ENCODE assay signal across 32 cellular contexts in genomic region chr20:58574014-58574413, GRCh38. TPM values are rescaled to one million over a fixed set of nuclear protein-coding genes. Genes with fewer than 3 reads are reported as not detected.
"Had no signal": no experiment of that assay in that cellular context is flagged by ENCODE, and none has a peak within 500 bp of the region (broad histone marks: within the 10 kb centered on the region; RNA-seq: fewer than 3 reads in every experiment).

No MANE protein-coding gene starts in this region.

- DNase-seq: activated B cell treated with CpG ODN at 0.5 μM for 24 hours; activated CD4-positive, alpha-beta memory T cell treated with anti-CD3 and anti-CD28 coated beads for 36 hours; activated CD4-positive, alpha-beta T cell treated with anti-CD3 and anti-CD28 coated beads for 4 hours; activated CD4-positive, alpha-beta T cell treated with anti-CD3 and anti-CD28 coated beads, Interleukin-2, amount 50 U/mL, for 1 hour; activated CD4-positive, CD25-positive, alpha-beta regulatory T cell treated with anti-CD3 and anti-CD28 coated beads, Interleukin-2, amount 50 U/mL, for 72 hours; activated CD8-positive, alpha-beta memory T cell treated with anti-CD3 and anti-CD28 coated beads, Interleukin-2, amount 50 U/mL, for 4 hours; activated naive CD4-positive, alpha-beta T cell; activated naive CD8-positive, alpha-beta T cell treated with anti-CD3 and anti-CD28 coated beads, Interleukin-2, amount 10 ng/mL, durations not matched to agents 7 days and 5 days; activated T-cell treated with anti-CD3 and anti-CD28 coated beads for 4 hours; activated T-cell treated with anti-CD3 and anti-CD28 coated beads, Interleukin-2, amount 50 U/mL, for 4 hours; amygdala; NCI-H1105; NCI-H1417 treated with DMSO at 0.1 percent for 48 hours; NCI-H187 treated with DMSO at 0.1 percent for 48 hours; NCI-H2081; NCI-H226; NCI-H524 treated with DMSO at 0.1 percent for 48 hours; PC-3; Right ventricle myocardium superior; SW 1271; T-helper 1 cell; T-helper 2 cell; T-helper 9 cell had no signal

- H3K9me3 Mint-ChIP-seq: activated B cell treated with CpG ODN at 0.5 μM for 24 hours; activated CD4-positive, alpha-beta memory T cell treated with anti-CD3 and anti-CD28 coated beads for 36 hours; activated naive CD4-positive, alpha-beta T cell treated with anti-CD3 and anti-CD28 coated beads, Interleukin-2, amount 50 U/mL, for 24 hours; activated naive CD8-positive, alpha-beta T cell treated with anti-CD3 and anti-CD28 coated beads, Interleukin-2, amount 10 ng/mL, durations not matched to agents 7 days and 5 days; activated T-cell treated with anti-CD3 and anti-CD28 coated beads, Interleukin-2, amount 50 U/mL, for 4 hours; activated T-helper 1 cell treated with anti-CD3 and anti-CD28 coated beads, Interleukin-12 subunit alpha, Interleukin-12 subunit beta, Interleukin-2, Interleukin-4 antibody, amounts not matched to agents 30 ng/mL and 10 ng/mL and 1 ng/mL, durations not matched to agents 14 hours and 24 hours and 36 hours; central memory CD8-positive, alpha-beta T cell had no signal

- H3K4me1 Mint-ChIP-seq: activated B cell treated with CpG ODN at 0.5 μM for 24 hours; activated naive CD4-positive, alpha-beta T cell treated with anti-CD3 and anti-CD28 coated beads, Interleukin-2, amount 50 U/mL, for 24 hours; activated naive CD8-positive, alpha-beta T cell treated with anti-CD3 and anti-CD28 coated beads, Interleukin-2, amount 10 ng/mL, durations not matched to agents 7 days and 5 days; central memory CD8-positive, alpha-beta T cell had no signal

- H3K9me3 ChIP-seq: ascending aorta had no signal

- H3K4me3 Mint-ChIP-seq: activated B cell treated with CpG ODN at 0.5 μM for 24 hours; activated CD4-positive, alpha-beta memory T cell treated with anti-CD3 and anti-CD28 coated beads for 36 hours; activated naive CD4-positive, alpha-beta T cell treated with anti-CD3 and anti-CD28 coated beads, Interleukin-2, amount 50 U/mL, for 24 hours; activated naive CD8-positive, alpha-beta T cell treated with anti-CD3 and anti-CD28 coated beads, Interleukin-2, amount 10 ng/mL, durations not matched to agents 7 days and 5 days; activated T-cell treated with anti-CD3 and anti-CD28 coated beads, Interleukin-2, amount 50 U/mL, for 4 hours; activated T-helper 1 cell treated with anti-CD3 and anti-CD28 coated beads, Interleukin-12 subunit alpha, Interleukin-12 subunit beta, Interleukin-2, Interleukin-4 antibody, amounts not matched to agents 30 ng/mL and 10 ng/mL and 1 ng/mL, durations not matched to agents 14 hours and 24 hours and 36 hours; central memory CD8-positive, alpha-beta T cell had no signal

- ATAC-seq: activated T-cell treated with anti-CD3 and anti-CD28 coated beads, Interleukin-2, amount 50 U/mL, for 4 hours; K562; PC-3 had no signal

- H3K27ac Mint-ChIP-seq: activated B cell treated with CpG ODN at 0.5 μM for 24 hours; activated CD4-positive, alpha-beta memory T cell treated with anti-CD3 and anti-CD28 coated beads for 36 hours; activated naive CD4-positive, alpha-beta T cell treated with anti-CD3 and anti-CD28 coated beads, Interleukin-2, amount 50 U/mL, for 24 hours; activated naive CD8-positive, alpha-beta T cell treated with anti-CD3 and anti-CD28 coated beads, Interleukin-2, amount 10 ng/mL, durations not matched to agents 7 days and 5 days; activated T-helper 1 cell treated with anti-CD3 and anti-CD28 coated beads, Interleukin-12 subunit alpha, Interleukin-12 subunit beta, Interleukin-2, Interleukin-4 antibody, amounts not matched to agents 30 ng/mL and 10 ng/mL and 1 ng/mL, durations not matched to agents 14 hours and 24 hours and 36 hours had no signal

- H3K27ac ChIP-seq: ascending aorta, cardiac muscle cell, RWPE1, VCaP had no signal

- H3K4me3 ChIP-seq: ascending aorta, cardiac muscle cell, K562 had no signal

- H3K27me3 ChIP-seq: ascending aorta, cardiac muscle cell had no signal

- H3K27me3 Mint-ChIP-seq: activated naive CD4-positive, alpha-beta T cell treated with anti-CD3 and anti-CD28 coated beads, Interleukin-2, amount 50 U/mL, for 24 hours had no signal

- H3K36me3 ChIP-seq: ascending aorta, cardiac muscle cell had no signal

- H3K36me3 Mint-ChIP-seq: activated CD4-positive, alpha-beta memory T cell treated with anti-CD3 and anti-CD28 coated beads for 36 hours; activated naive CD4-positive, alpha-beta T cell treated with anti-CD3 and anti-CD28 coated beads, Interleukin-2, amount 50 U/mL, for 24 hours; activated naive CD8-positive, alpha-beta T cell treated with anti-CD3 and anti-CD28 coated beads, Interleukin-2, amount 10 ng/mL, durations not matched to agents 7 days and 5 days had no signal

RNA-seq across cellular contexts. Expression of gene APCDD1L, which starts 58.8 kb away (rescaled TPM):
- total RNA-seq: activated B cell treated with CpG ODN at 0.5 μM for 24 hours; activated CD4-positive, alpha-beta memory T cell treated with anti-CD3 and anti-CD28 coated beads for 36 hours; activated naive CD8-positive, alpha-beta T cell treated with anti-CD3 and anti-CD28 coated beads, Interleukin-2, amount 10 ng/mL, durations not matched to agents 7 days and 5 days; activated T-cell treated with anti-CD3 and anti-CD28 coated beads, Interleukin-2, amount 50 U/mL, for 4 hours; activated T-helper 1 cell treated with anti-CD3 and anti-CD28 coated beads, Interleukin-12 subunit alpha, Interleukin-12 subunit beta, Interleukin-2, Interleukin-4 antibody, amounts not matched to agents 30 ng/mL and 10 ng/mL and 1 ng/mL, durations not matched to agents 14 hours and 24 hours and 36 hours; K562; NCI-H460 had no signal
- polyA plus RNA-seq: K562 had no signal
